ENCODE assay signal across 8 cellular contexts in genomic region chr19:46716013-46716671, GRCh38. TPM values are rescaled to one million over a fixed set of nuclear protein-coding genes. Genes with fewer than 3 reads are reported as not detected.
DNase-seq lines count a peak whose midpoint lies in the region; ATAC-seq and FAIRE-seq lines count a peak whose summit lies in the region.

No MANE protein-coding gene starts in this region.

- peaks cover 19 to 34% (median 31%) of the 10 kb centered on the region in 3 donors for H3K4me1 ChIP-seq in skeletal muscle tissue (ENCODE audit: control insufficient read depth in 3 of 3, insufficient read depth in 3 of 3, low read length in 3 of 3)

- no peaks in the 10 kb centered on the region for H3K9me3 Mint-ChIP-seq in activated T-cell treated with anti-CD3 and anti-CD28 coated beads, Interleukin-2, amount 50 U/mL, for 24 hours

- H3K9me3 ChIP-seq in skeletal muscle tissue (ENCODE audit: control insufficient read depth in 3 of 3, low read length in 3 of 3) = no peaks in the 10 kb centered on the region

- intact Hi-C loops in Right ventricle myocardium superior (cut with DNase I) = no loop called here
- intact Hi-C loops in cardiac septum (cut with DNase I) = no loop called here

- peaks cover 61% of the 10 kb centered on the region for H3K36me3 Mint-ChIP-seq in activated T-cell treated with anti-CD3 and anti-CD28 coated beads, Interleukin-2, amount 50 U/mL, for 24 hours (ENCODE audit: low read depth)

- peak; percentile 0 for ATAC-seq in Right ventricle myocardium superior (ENCODE audit: poor library complexity)

- peak overlapping the region; percentile 93 for H3K4me3 Mint-ChIP-seq in activated T-cell treated with anti-CD3 and anti-CD28 coated beads, Interleukin-2, amount 50 U/mL, for 24 hours

- peaks cover 48% of the 10 kb centered on the region for H3K4me1 Mint-ChIP-seq in activated T-cell treated with anti-CD3 and anti-CD28 coated beads, Interleukin-2, amount 50 U/mL, for 24 hours (ENCODE audit: low read depth)

- H3K4me3 ChIP-seq in skeletal muscle tissue (ENCODE audit: low read length in 3 of 3) = peak overlapping the region; percentile 82 to 89 (median 83)

- DNase-seq in Right ventricle myocardium superior (peak; percentile 44), cardiac septum (ENCODE audit: low spot score) (no peak), hepatic stellate cell (ENCODE audit: low spot score) (peak; percentile 54), RCC 7860 (ENCODE audit: low spot score) (no peak), NCI-H1092 treated with DMSO at 0.1 percent for 48 hours (lab: John Stamatoyannopoulos, UW) (no peak)
- DNase-seq in activated T-cell treated with anti-CD3 and anti-CD28 coated beads, Interleukin-2, amount 50 U/mL, for 24 hours = peak; percentile 56
- no peak for DNase-seq in central memory CD4-positive, alpha-beta T cell

- peak overlapping the region; percentile 82 to 90 (median 85) for H3K9ac ChIP-seq in skeletal muscle tissue (ENCODE audit: low read depth in 1 of 3, low read length in 3 of 3)

- no peak for FAIRE-seq in RCC 7860 (lab: Jason Lieb, UNC)

- no peaks in the 10 kb centered on the region for H3K27me3 ChIP-seq in skeletal muscle tissue (ENCODE audit: control insufficient read depth in 3 of 3, insufficient read depth in 3 of 3, low read length in 3 of 3)

- peak overlapping the region; percentile 69 for H3K27ac ChIP-seq in skeletal muscle tissue (ENCODE audit: low read depth, low read length)

- H3K27ac Mint-ChIP-seq in activated T-cell treated with anti-CD3 and anti-CD28 coated beads, Interleukin-2, amount 50 U/mL, for 24 hours = peak overlapping the region; percentile 94

- no peaks in the 10 kb centered on the region for H3K27me3 Mint-ChIP-seq in activated T-cell treated with anti-CD3 and anti-CD28 coated beads, Interleukin-2, amount 50 U/mL, for 24 hours

- peaks cover 12 to 16% (median 15%) of the 10 kb centered on the region in 3 donors for H3K36me3 ChIP-seq in skeletal muscle tissue (ENCODE audit: control insufficient read depth in 3 of 3, insufficient read depth in 3 of 3, low read length in 3 of 3)

RNA-seq across cellular contexts. Expression of gene PRKD2, which starts 0.8 kb away (rescaled TPM):
- 10.1 TPM for total RNA-seq in Right ventricle myocardium superior
- total RNA-seq in cardiac septum = 13.3 TPM
- total RNA-seq in skeletal muscle tissue = 13.6 TPM

RNA-seq across cellular contexts. Expression of gene FKRP, which starts 29.7 kb away (rescaled TPM):
- total RNA-seq in Right ventricle myocardium superior = 13.9 TPM
- 24.2 TPM for total RNA-seq in cardiac septum
- 5.7 TPM for total RNA-seq in skeletal muscle tissue

RNA-seq across cellular contexts. Expression of gene STRN4, which starts 30.1 kb away (rescaled TPM):
- total RNA-seq in Right ventricle myocardium superior (38.4 TPM), cardiac septum (54.2 TPM), skeletal muscle tissue (28.2 TPM)

RNA-seq across cellular contexts. Expression of gene DACT3, which starts 55.2 kb away (rescaled TPM):
- total RNA-seq in Right ventricle myocardium superior (15.2 TPM), cardiac septum (23.8 TPM), skeletal muscle tissue (7.3 TPM)

Comparison
In these comparisons a context has a peak if more than half of its experiments do, and no peak if none do; other contexts are left out.
1. DNase-seq: peak in Right ventricle myocardium superior (single experiment), activated T-cell treated with anti-CD3 and anti-CD28 coated beads, Interleukin-2, amount 50 U/mL, for 24 hours (single experiment) and hepatic stellate cell (single experiment); none in cardiac septum (single experiment), RCC 7860 (single experiment), central memory CD4-positive, alpha-beta T cell (single experiment) and NCI-H1092 treated with DMSO at 0.1 percent for 48 hours (single experiment).